18 cellular contexts compared by ENCODE assay signal in the genomic region with DNA sequence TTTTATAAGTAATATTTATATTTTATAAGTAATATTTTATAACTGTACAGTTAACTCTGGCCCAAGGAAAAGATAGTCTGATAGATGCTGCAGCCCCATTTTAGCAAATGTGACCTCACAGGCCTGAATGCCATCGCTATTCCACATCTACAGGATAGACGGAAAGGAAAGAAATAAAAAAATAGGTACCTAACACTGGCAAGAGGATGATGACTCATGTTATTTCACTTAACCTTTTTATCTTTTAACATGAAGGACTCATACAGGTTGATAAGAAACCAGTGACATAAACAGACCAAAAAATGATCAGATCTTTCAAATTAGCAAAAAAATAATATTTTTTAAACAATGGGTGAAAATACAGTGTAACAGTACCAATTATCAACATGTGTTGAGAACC. TPM values are rescaled to one million over a fixed set of nuclear protein-coding genes. Genes with fewer than 3 reads are reported as not detected.
DNase-seq lines count a peak whose midpoint lies in the region; ATAC-seq, FAIRE-seq and TF ChIP-seq lines count a peak whose summit lies in the region.
"Had no signal": no experiment of that assay in that cellular context is flagged by ENCODE, and none has a peak within 500 bp of the region (broad histone marks: within the 10 kb centered on the region; RNA-seq: fewer than 3 reads in every experiment).

No MANE protein-coding gene starts in this region.

- peak overlapping the region; percentile 88 for H3K4me2 ChIP-seq in astrocyte (ENCODE audit: low read length)

- TF ChIP-seq POLR2A in heart left ventricle (IDR thresholded peaks at IDR 0.05), result no peak

- H3K4me3 Mint-ChIP-seq in astrocyte (ENCODE audit: unreplicated experiment), result peak overlapping the region; percentile 62
- peak overlapping the region; percentile 74 to 86 for H3K4me3 Mint-ChIP-seq in stimulated activated naive CD8-positive, alpha-beta T cell treated with anti-CD3 and anti-CD28 coated beads, Interleukin-15, amount 100 ng/mL, for 72 hours

- ATAC-seq in heart left ventricle (no peak), GM21717 (IDR thresholded peaks at IDR 0.05; ENCODE audit: unreplicated experiment) (no peak)
- no peak for ATAC-seq in stimulated activated naive CD8-positive, alpha-beta T cell treated with anti-CD3 and anti-CD28 coated beads, Interleukin-15, amount 100 ng/mL, for 72 hours
- ATAC-seq: left colon had no signal

- intact Hi-C loops in heart left ventricle (cut with DNase I) (loop anchor here in 8 of 10 donors (5.0 to 10.0 kb wide), 5 partner anchors 44 to 382 kb away; partner anchors contain the start of gene ERMP1 (in 1 of the 8)), cardiac septum (cut with DNase I) (loop anchor here (5.0 kb wide), 1 partner anchor 49 kb away; no protein-coding TSS in a partner anchor)

- H3K9me3 ChIP-seq in heart left ventricle (no peaks in the 10 kb centered on the region), astrocyte (ENCODE audit: insufficient read depth, low read depth, low read length) (no peaks in the 10 kb centered on the region)
- H3K9me3 ChIP-seq: colonic mucosa, esophagus squamous epithelium, Peyer's patch had no signal

- no peak overlapping the region for H3K27ac Mint-ChIP-seq in astrocyte (ENCODE audit: unreplicated experiment)
- peak overlapping the region; percentile 48 to 91 for H3K27ac Mint-ChIP-seq in stimulated activated naive CD8-positive, alpha-beta T cell treated with anti-CD3 and anti-CD28 coated beads, Interleukin-15, amount 100 ng/mL, for 72 hours

- FAIRE-seq in astrocyte (lab: Jason Lieb, UNC), result no peak

- H3K36me3 ChIP-seq in heart left ventricle, result peaks cover 0 to 16% (median 10%) of the 10 kb centered on the region in 9 donors
- peaks cover 12% of the 10 kb centered on the region for H3K36me3 ChIP-seq in astrocyte (ENCODE audit: insufficient read depth, low read length)
- H3K36me3 ChIP-seq: colonic mucosa, esophagus squamous epithelium had no signal

- no peak overlapping the region for H3K9ac ChIP-seq in astrocyte (ENCODE audit: low read length)

- TF ChIP-seq CTCF in heart left ventricle (IDR thresholded peaks at IDR 0.05), result no peak
- no peak for TF ChIP-seq CTCF in astrocyte (IDR thresholded peaks at IDR 0.05; ENCODE audit: insufficient read depth, low read depth, low read length)

- H4K20me1 ChIP-seq in astrocyte (ENCODE audit: insufficient read depth, low read length), result no peaks in the 10 kb centered on the region

- H2AFZ ChIP-seq in astrocyte (ENCODE audit: low read depth, low read length), result no peak overlapping the region

- DNase-seq in heart left ventricle (no peak), cardiac septum (ENCODE audit: low spot score) (no peak), NCI-H226 (peak; percentile 22), astrocyte (ENCODE audit: low read depth) (peak; percentile 22), NOMO-1 treated with DMSO at 0.1 percent for 48 hours (lab: John Stamatoyannopoulos, UW; ENCODE audit: unreplicated experiment) (no peak), globus pallidus (ENCODE audit: low spot score) (no peak)
- no peak for DNase-seq in stimulated activated naive CD8-positive, alpha-beta T cell treated with anti-CD3 and anti-CD28 coated beads, Interleukin-15, amount 100 ng/mL, for 72 hours
- DNase-seq: colonic mucosa; esophagus squamous epithelium; left colon; NCI-H1436 treated with DMSO at 0.1 percent for 48 hours; NCI-H510A treated with DMSO at 0.1 percent for 48 hours; Peyer's patch; posterior cingulate gyrus; stimulated activated CD4-positive, alpha-beta T cell treated with anti-CD3 and anti-CD28 coated beads, Interleukin-12 subunit alpha, Interleukin-12 subunit beta, amount 100 ng/mL, for 4 hours; T1000 had no signal

- H3K27me3 ChIP-seq in heart left ventricle, result no peaks in the 10 kb centered on the region
- H3K27me3 ChIP-seq in astrocyte (ENCODE audit: insufficient read depth, low read length), result no peaks in the 10 kb centered on the region
- H3K27me3 ChIP-seq: colonic mucosa, esophagus squamous epithelium, Peyer's patch had no signal

- WGBS in heart left ventricle, 4 donors, result 54 to 72% (median 67%) methylated on average over 2 of the region's 2 CpGs

- no peaks in the 10 kb centered on the region for H3K27me3 Mint-ChIP-seq in astrocyte (ENCODE audit: low read depth, unreplicated experiment)
- no peaks in the 10 kb centered on the region for H3K27me3 Mint-ChIP-seq in stimulated activated naive CD8-positive, alpha-beta T cell treated with anti-CD3 and anti-CD28 coated beads, Interleukin-15, amount 100 ng/mL, for 72 hours

- H3K79me2 ChIP-seq in astrocyte (ENCODE audit: insufficient read depth, low read length), result peaks cover 77% of the 10 kb centered on the region

- H3K4me1 ChIP-seq in heart left ventricle (peaks cover 0 to 88% (median 21%) of the 10 kb centered on the region in 12 donors), astrocyte (ENCODE audit: insufficient read depth, low read length) (peaks cover 35% of the 10 kb centered on the region)
- H3K4me1 ChIP-seq: colonic mucosa, Peyer's patch had no signal

- H3K36me3 Mint-ChIP-seq in astrocyte (ENCODE audit: low read depth, unreplicated experiment), result peaks cover 10% of the 10 kb centered on the region

- H3K27ac ChIP-seq in heart left ventricle (peak overlapping the region in 8 of 12 donors; percentile 11 to 97 (median 48)), astrocyte (ENCODE audit: low read depth, low read length) (peak overlapping the region; percentile 67)
- H3K27ac ChIP-seq: colonic mucosa, HL-60, Peyer's patch had no signal

- H3K4me1 Mint-ChIP-seq in astrocyte (ENCODE audit: low read depth, unreplicated experiment), result peaks cover 22% of the 10 kb centered on the region
- peaks cover 79% of the 10 kb centered on the region for H3K4me1 Mint-ChIP-seq in stimulated activated naive CD8-positive, alpha-beta T cell treated with anti-CD3 and anti-CD28 coated beads, Interleukin-15, amount 100 ng/mL, for 72 hours

- H3K9me3 Mint-ChIP-seq in astrocyte (ENCODE audit: unreplicated experiment), result no peaks in the 10 kb centered on the region
- H3K9me3 Mint-ChIP-seq in stimulated activated naive CD8-positive, alpha-beta T cell treated with anti-CD3 and anti-CD28 coated beads, Interleukin-15, amount 100 ng/mL, for 72 hours, result no peaks in the 10 kb centered on the region

- H3K4me3 ChIP-seq in heart left ventricle, result peak overlapping the region in 1 of 12 donors; percentile 62
- H3K4me3 ChIP-seq in astrocyte (ENCODE audit: insufficient read depth, low read depth, low read length), result no peak overlapping the region
- H3K4me3 ChIP-seq: colonic mucosa, esophagus squamous epithelium, Peyer's patch had no signal

RNA-seq across cellular contexts. Expression of gene CD274, which starts 2.7 kb away (rescaled TPM):
- total RNA-seq in heart left ventricle (10 to 100 TPM; 11.6 to 54.4 (median 15.7) TPM), cardiac septum (17.9 TPM), astrocyte (20.5 and 21.4 TPM in 2 replicates)
- 10 to 100 TPM in 1 of 2 donors, 1 to 10 TPM in 1; 3.5 to 50.1 TPM for polyA plus RNA-seq in heart left ventricle

RNA-seq across cellular contexts. Expression of gene PLGRKT, which starts 15.3 kb away (rescaled TPM):
- total RNA-seq in heart left ventricle (10 to 100 TPM; 20.8 to 37.2 (median 31.0) TPM), cardiac septum (28.9 TPM), astrocyte (10.6 and 14.7 TPM in 2 replicates)
- 10 to 100 TPM; 26.1 to 32.7 TPM for polyA plus RNA-seq in heart left ventricle

RNA-seq across cellular contexts. Expression of gene PDCD1LG2, which starts 57.3 kb away (rescaled TPM):
- total RNA-seq in heart left ventricle (10 to 100 TPM in 1 of 9 donors, 1 to 10 TPM in 5, under 1 TPM in 3; 0.86 to 10.5 (median 1.4) TPM), cardiac septum (0.48 TPM), astrocyte (8.8 and 9.4 TPM in 2 replicates)
- under 1 TPM; 0.53 to 0.72 TPM for polyA plus RNA-seq in heart left ventricle

Comparison
In these comparisons a context has a peak if more than half of its experiments do, and no peak if none do; other contexts are left out.
1. DNase-seq: peak in NCI-H226 (single experiment) and astrocyte (single experiment); none in heart left ventricle (0 of 5), cardiac septum (single experiment), stimulated activated naive CD8-positive, alpha-beta T cell treated with anti-CD3 and anti-CD28 coated beads, Interleukin-15, amount 100 ng/mL, for 72 hours (0 of 2), NOMO-1 treated with DMSO at 0.1 percent for 48 hours (single experiment) and globus pallidus (single experiment).